12 cellular contexts compared by ENCODE assay signal in the genomic region with DNA sequence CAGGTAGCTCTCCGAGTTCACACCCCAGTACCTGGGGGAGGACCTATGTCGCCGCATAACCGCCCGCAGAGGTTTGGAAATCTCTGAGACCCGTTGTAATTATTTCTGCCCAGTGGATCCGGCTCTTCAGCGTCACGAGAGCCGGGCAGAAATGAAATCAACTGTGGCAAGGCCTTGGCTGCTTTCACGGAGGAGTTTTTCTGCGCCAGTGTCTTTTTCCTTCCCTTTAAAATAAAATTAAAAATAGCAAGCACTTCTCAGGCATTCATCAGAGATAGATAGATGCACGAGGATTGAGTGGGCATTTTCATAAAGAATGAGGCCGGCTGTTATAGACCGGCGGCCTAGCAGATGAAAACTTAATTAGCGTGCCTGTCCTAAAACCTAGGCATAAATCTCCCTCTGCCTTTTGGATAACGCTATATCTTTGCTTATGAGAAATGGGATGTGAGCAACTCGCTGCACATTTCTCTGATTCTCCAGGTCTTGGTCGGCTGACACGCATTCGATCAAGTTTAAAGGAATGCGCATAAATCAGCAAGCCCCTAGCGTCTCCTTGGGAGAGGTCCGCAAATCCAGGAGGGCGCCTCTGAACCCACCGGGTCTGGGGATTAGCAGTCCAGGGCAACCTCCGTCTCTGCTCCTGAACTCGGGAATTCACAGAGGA. TPM values are rescaled to one million over a fixed set of nuclear protein-coding genes. Genes with fewer than 3 reads are reported as not detected.
DNase-seq lines count a peak whose midpoint lies in the region; FAIRE-seq and TF ChIP-seq lines count a peak whose summit lies in the region.
"Had no signal": no experiment of that assay in that cellular context is flagged by ENCODE, and none has a peak within 500 bp of the region (broad histone marks: within the 10 kb centered on the region; RNA-seq: fewer than 3 reads in every experiment).

No MANE protein-coding gene starts in this region.

- H2BK20ac ChIP-seq in H1 (ENCODE audit: low read length) = no peak overlapping the region

- H4K8ac ChIP-seq in H1 (ENCODE audit: extremely low read depth, insufficient read depth, low read length) = no peak overlapping the region

- H3K9me3 Mint-ChIP-seq in HFFc6 = no peaks in the 10 kb centered on the region

- H3K14ac ChIP-seq in H1 (ENCODE audit: insufficient read length) = no peak overlapping the region

- H2BK120ac ChIP-seq in H1 (replicated peaks; ENCODE audit: low read depth, low read length) = no peak overlapping the region

- WGBS in H1 (ENCODE audit: extremely low coverage in 1 of 2, insufficient coverage in 1 of 2, insufficient read length in 1 of 2, insufficient replicate concordance in 2 of 2, low coverage in 1 of 2, low lambda C conversion rate in 2 of 2, missing lambda C conversion rate in 1 of 2), 2 experiments = 15% methylated on average over 28 of the region's 29 CpGs; no CpG with 5 or more reads in 1 of the 2 experiments
- WGBS in ovary, 3 donors = 20 to 33% (median 25%) methylated on average over 29 of the region's 29 CpGs

- H3K4me3 ChIP-seq in ACC112 (ENCODE audit: low read depth, low read length) (peak overlapping the region; percentile 69), H1 (ENCODE audit: extremely low read depth in 1 of 4, insufficient read depth in 2 of 4, low read depth in 3 of 4, low read length in 4 of 4) (no peak overlapping the region), ovary (peak overlapping the region; percentile 38), A673 (ENCODE audit: low read depth, low read length, poor library complexity, severe bottlenecking) (no peak overlapping the region)

- H2BK5ac ChIP-seq in H1 (ENCODE audit: low read depth, low read length) = no peak overlapping the region

- H3K27me3 Mint-ChIP-seq in HFFc6 (ENCODE audit: insufficient read depth) = peaks cover 2% of the 10 kb centered on the region

- H3K27ac ChIP-seq in ACC112 (ENCODE audit: low read depth, low read length) (no peak overlapping the region), H1 (ENCODE audit: low read depth, low read length) (no peak overlapping the region), ovary (no peak overlapping the region), A673 (ENCODE audit: low read depth, low read length, poor library complexity, severe bottlenecking) (no peak overlapping the region)

- DNase-seq in HFFc6 = no peak
- DNase-seq in H1 (ENCODE audit: low read depth in 1 of 2, low spot score in 2 of 2) = peak in 1 of 2 experiments; percentile 49
- no peak for DNase-seq in ovary
- no peak for DNase-seq in T-helper 1 cell
- DNase-seq in stimulated activated naive CD4-positive, alpha-beta T cell treated with Interleukin-2 at 50 U/mL for 16 hours (lab: John Stamatoyannopoulos, UW) = no peak
- DNase-seq in A673 (ENCODE audit: low spot score) = no peak
- no peak for DNase-seq in hippocampal formation (lab: John Stamatoyannopoulos, UW)
- DNase-seq: activated CD4-positive, alpha-beta T cell treated with anti-CD3 and anti-CD28 coated beads for 48 hours; Caco-2; stimulated activated CD4-positive, alpha-beta T cell treated with anti-CD3 and anti-CD28 coated beads, Interleukin-12 subunit alpha, Interleukin-12 subunit beta, amount 100 ng/mL, for 4 hours had no signal

- CTCF ChIA-PET in H1 (lab: Charles Lee; ENCODE audit: partially characterized antibody) = interaction anchor here (0.6 to 9.1 kb wide), 4 partner anchors 11 to 903 kb away, joined by 3 to 64 read pairs (median 15); no protein-coding TSS in a partner anchor
- CTCF ChIA-PET in A673 (lab: Charles Lee) = no interaction called here

- H3K18ac ChIP-seq in H1 (ENCODE audit: extremely low read depth, low read length) = no peak overlapping the region

- no peak overlapping the region for H3K4me2 ChIP-seq in H1 (ENCODE audit: insufficient read depth in 1 of 2, low read depth in 2 of 2, low read length in 2 of 2)

- intact Hi-C loops in ovary (cut with DNase I) (loop anchor here in 1 of 4 donors (10.0 kb wide), 1 partner anchor 581 kb away; no protein-coding TSS in a partner anchor), A673 (cut with micrococcal nuclease; ENCODE audit: unreplicated experiment) (no loop called here)

- peaks cover 54% of the 10 kb centered on the region for H3K36me3 Mint-ChIP-seq in HFFc6 (ENCODE audit: low read depth)

- H3K56ac ChIP-seq in H1 (replicated peaks; ENCODE audit: insufficient read length, low read depth, low read length) = no peak overlapping the region

- TF ChIP-seq POLR2A in H1 (IDR thresholded peaks at IDR 0.05; ENCODE audit: control extremely low read depth in 1 of 2, low read depth in 2 of 2, low read length in 2 of 2) (no peak), ovary (IDR thresholded peaks at IDR 0.05) (no peak)

- H3K23me2 ChIP-seq in H1 (ENCODE audit: low read depth, low read length) = no peaks in the 10 kb centered on the region

- no peaks in the 10 kb centered on the region for H3K4me1 ChIP-seq in ACC112 (ENCODE audit: control insufficient read depth, insufficient read depth, low read length, unreplicated experiment)
- H3K4me1 ChIP-seq in H1 (replicated peaks in 1 of 4; ENCODE audit: control insufficient read depth in 3 of 4, insufficient read depth in 4 of 4, low read length in 3 of 4) = peaks cover 0 to 10% (median 8%) of the 10 kb centered on the region in 4 experiments; a peak in 5 of 7 replicates
- peaks cover 2% of the 10 kb centered on the region for H3K4me1 ChIP-seq in ovary (ENCODE audit: insufficient read depth)
- no peaks in the 10 kb centered on the region for H3K4me1 ChIP-seq in A673 (ENCODE audit: insufficient read depth, low read length, poor library complexity, severe bottlenecking)
- H3K4me1 ChIP-seq: Caco-2 had no signal

- no TSS peak for BruUV-seq in A673 (replicated peaks; lab: Mats Ljungman, UMichigan)

- no peaks in the 10 kb centered on the region for H3K79me1 ChIP-seq in H1 (ENCODE audit: low read depth, low read length)

- H2BK15ac ChIP-seq in H1 (ENCODE audit: low read length) = no peak overlapping the region

- peak overlapping the region; percentile 96 for H3K27ac Mint-ChIP-seq in HFFc6

- no peak for TF ChIP-seq RAD21 in H1 (IDR thresholded peaks at IDR 0.05 in 1 of 2, conservative IDR thresholded peaks at IDR 0.05 in 1 of 2; ENCODE audit: low read depth in 2 of 2, low read length in 2 of 2)

- peak overlapping the region; percentile 93 for H3K4me3 Mint-ChIP-seq in HFFc6

- no peak overlapping the region for H2AK5ac ChIP-seq in H1 (ENCODE audit: low read depth, low read length)

- H3K79me2 ChIP-seq in ACC112 (ENCODE audit: control insufficient read depth, insufficient read depth, low read length, unreplicated experiment) (no peaks in the 10 kb centered on the region), H1 (ENCODE audit: control insufficient read depth in 1 of 2, insufficient read depth in 2 of 2, low read length in 2 of 2) (no peaks in the 10 kb centered on the region)

- H3K4me1 Mint-ChIP-seq in HFFc6 (ENCODE audit: low read depth) = peaks cover 70% of the 10 kb centered on the region

- TF ChIP-seq EP300 in H1 (IDR thresholded peaks at IDR 0.05; ENCODE audit: borderline replicate concordance in 1 of 2, low read depth in 2 of 2, low read length in 2 of 2) = no peak
- no peak for TF ChIP-seq EP300 in ovary (IDR thresholded peaks at IDR 0.05)

- TF ChIP-seq CTCF in HFFc6 (IDR thresholded peaks at IDR 0.05) (no peak), H1 (IDR thresholded peaks at IDR 0.05; ENCODE audit: control extremely low read depth in 1 of 3, insufficient read depth in 1 of 3, low read depth in 1 of 3, low read length in 3 of 3) (no peak), ovary (IDR thresholded peaks at IDR 0.05) (no peak), A673 (conservative IDR thresholded peaks at IDR 0.05; ENCODE audit: low read depth, low read length) (no peak)

- FAIRE-seq in H1 (lab: Jason Lieb, UNC) = no peak
- FAIRE-seq: colon had no signal

- H3K27me3 ChIP-seq in ACC112 (ENCODE audit: insufficient read depth, low read length) = peaks cover 98% of the 10 kb centered on the region
- H3K27me3 ChIP-seq in H1 (replicated peaks in 1 of 4; ENCODE audit: control insufficient read depth in 3 of 4, extremely low read depth in 1 of 4, insufficient read depth in 3 of 4, low read length in 3 of 4) = peaks cover 83 to 100% (median 95%) of the 10 kb centered on the region in 4 experiments
- peaks cover 14% of the 10 kb centered on the region for H3K27me3 ChIP-seq in ovary
- peaks cover 99% of the 10 kb centered on the region for H3K27me3 ChIP-seq in A673 (replicated peaks; ENCODE audit: insufficient read depth, low read depth, low read length, poor library complexity)

- H3K36me3 ChIP-seq in ACC112 (ENCODE audit: insufficient read depth, low read length) = no peaks in the 10 kb centered on the region
- H3K36me3 ChIP-seq in H1 (ENCODE audit: control insufficient read depth in 2 of 4, insufficient read depth in 4 of 4, low read length in 3 of 4) = peaks cover 0 to 13% (median 0%) of the 10 kb centered on the region in 4 experiments; a peak in 1 of 8 replicates
- H3K36me3 ChIP-seq in ovary = no peaks in the 10 kb centered on the region
- no peaks in the 10 kb centered on the region for H3K36me3 ChIP-seq in A673 (ENCODE audit: insufficient read depth, low read length, poor library complexity, severe bottlenecking)

- no peak overlapping the region for H2BK12ac ChIP-seq in H1 (ENCODE audit: low read depth, low read length)

- H4K20me1 ChIP-seq in H1 (replicated peaks in 1 of 2; ENCODE audit: control insufficient read depth in 1 of 2, insufficient read depth in 2 of 2, low read length in 2 of 2) = peaks cover 21 to 44% of the 10 kb centered on the region in 2 experiments

- no peak overlapping the region for H3K9ac ChIP-seq in H1 (replicated peaks in 1 of 4; ENCODE audit: extremely low read depth in 1 of 4, low read depth in 3 of 4, low read length in 3 of 4)

- POLR2A ChIA-PET in H1 (lab: Charles Lee; ENCODE audit: partially characterized antibody) (interaction anchor here (1.1 kb wide), 1 partner anchor 16 kb away, joined by 3 read pairs; no protein-coding TSS in a partner anchor), A673 (lab: Charles Lee; ENCODE audit: low non-redundant PET) (no interaction called here)

- no peak overlapping the region for H3K23ac ChIP-seq in H1 (ENCODE audit: insufficient read length)

- H4K5ac ChIP-seq in H1 (ENCODE audit: insufficient read length, low read depth, low read length) = no peak overlapping the region

- H3K4ac ChIP-seq in H1 (replicated peaks; ENCODE audit: insufficient read length, low read depth, low read length) = no peak overlapping the region

- H4K91ac ChIP-seq in H1 (replicated peaks; ENCODE audit: insufficient read length, low read length) = no peak overlapping the region

- H3K9me3 ChIP-seq in H1 (ENCODE audit: insufficient read depth in 2 of 2, low read depth in 1 of 2, low read length in 1 of 2) (peaks cover 0 to 3% of the 10 kb centered on the region in 2 experiments; a peak in 1 of 4 replicates), ovary (no peaks in the 10 kb centered on the region), A673 (ENCODE audit: low read depth, low read length, poor library complexity, severe bottlenecking) (no peaks in the 10 kb centered on the region)
- H3K9me3 ChIP-seq: Caco-2 had no signal

- H2AFZ ChIP-seq in ACC112 (ENCODE audit: low read length, unreplicated experiment) = peak overlapping the region; percentile 32
- H2AFZ ChIP-seq in H1 (ENCODE audit: low read length) = no peak overlapping the region

RNA-seq across cellular contexts. Expression of a gene that starts 6.4 kb away (rescaled TPM):
- total RNA-seq in HFFc6 (2021; fragmentation: NEBNext Ultra II Directional; extraction: Animal tissue kit (Norgen Biotek cat#: 25700)) = 10 to 100 TPM; 11.1 to 16.0 (median 13.1) TPM
- not detected in 2 replicates for total RNA-seq in H1 (2021; fragmentation: NEBNext Ultra II Directional; extraction: Animal tissue kit (Norgen Biotek cat#: 25700))
- not detected in 2 replicates for polyA plus RNA-seq in H1 (2011; rRNA removed)
- polyA plus RNA-seq in H1 (2011; cell fraction: cytosol; rRNA removed) = not detected
- polyA plus RNA-seq in H1 (2011; cell fraction: nucleus; rRNA removed) = not detected
- polyA plus RNA-seq in H1 (2012, experiment 1 of 2) = 0.07 TPM in 1 of 4 replicates, not detected in the others
- polyA plus RNA-seq in H1 (2012, experiment 2 of 2) = not detected
- not detected for polyA plus RNA-seq in H1 (2013, experiment 1 of 2)
- not detected for polyA plus RNA-seq in H1 (2013, experiment 2 of 2)
- not detected in 2 replicates for polyA minus RNA-seq in H1 (2011; rRNA and poly(A)+ RNA removed)
- not detected for polyA minus RNA-seq in H1 (2011; cell fraction: cytosol; rRNA and poly(A)+ RNA removed)
- not detected for polyA minus RNA-seq in H1 (2011; cell fraction: nucleus; rRNA and poly(A)+ RNA removed)
- not detected for total RNA-seq in ovary
- polyA plus RNA-seq in ovary = under 1 TPM in 1 of 2 donors, not detected in 1; 0.07 TPM
- not detected in 2 replicates for total RNA-seq in A673 (2021)

RNA-seq across cellular contexts. Expression of a gene that starts 8.4 kb away (rescaled TPM):
- total RNA-seq in HFFc6 (2021; fragmentation: NEBNext Ultra II Directional; extraction: Animal tissue kit (Norgen Biotek cat#: 25700)) = 10 to 100 TPM; 33.1 to 42.1 (median 39.1) TPM
- not detected in 2 replicates for total RNA-seq in H1 (2021; fragmentation: NEBNext Ultra II Directional; extraction: Animal tissue kit (Norgen Biotek cat#: 25700))
- not detected in 2 replicates for polyA plus RNA-seq in H1 (2011; rRNA removed)
- not detected for polyA plus RNA-seq in H1 (2011; cell fraction: cytosol; rRNA removed)
- not detected for polyA plus RNA-seq in H1 (2011; cell fraction: nucleus; rRNA removed)
- not detected in 4 replicates for polyA plus RNA-seq in H1 (2012, experiment 1 of 2)
- not detected for polyA plus RNA-seq in H1 (2012, experiment 2 of 2)
- polyA plus RNA-seq in H1 (2013, experiment 1 of 2) = not detected
- not detected for polyA plus RNA-seq in H1 (2013, experiment 2 of 2)
- not detected in 2 replicates for polyA minus RNA-seq in H1 (2011; rRNA and poly(A)+ RNA removed)
- polyA minus RNA-seq in H1 (2011; cell fraction: cytosol; rRNA and poly(A)+ RNA removed) = not detected
- polyA minus RNA-seq in H1 (2011; cell fraction: nucleus; rRNA and poly(A)+ RNA removed) = not detected
- total RNA-seq in ovary = 1 to 10 TPM in 3 of 7 donors, under 1 TPM in 1, not detected in 3; 0.23 to 2.0 (median 1.5) TPM
- under 1 TPM; 0.11 to 0.65 TPM for polyA plus RNA-seq in ovary
- total RNA-seq in A673 (2021) = not detected in 2 replicates

RNA-seq across cellular contexts. Expression of a gene that starts 19.3 kb away (rescaled TPM):
- 10 to 100 TPM; 38.9 to 43.5 (median 41.1) TPM for total RNA-seq in HFFc6 (2021; fragmentation: NEBNext Ultra II Directional; extraction: Animal tissue kit (Norgen Biotek cat#: 25700))
- total RNA-seq in H1 (2021; fragmentation: NEBNext Ultra II Directional; extraction: Animal tissue kit (Norgen Biotek cat#: 25700)) = not detected in 2 replicates
- polyA plus RNA-seq in H1 (2011; rRNA removed) (not detected in 2 replicates), ovary (1 to 10 TPM in 1 of 2 donors, under 1 TPM in 1; 0.34 to 2.8 TPM)
- polyA plus RNA-seq in H1 (2011; cell fraction: cytosol; rRNA removed) = not detected
- polyA plus RNA-seq in H1 (2011; cell fraction: nucleus; rRNA removed) = not detected
- polyA plus RNA-seq in H1 (2012, experiment 1 of 2) = not detected in 4 replicates
- not detected for polyA plus RNA-seq in H1 (2012, experiment 2 of 2)
- polyA plus RNA-seq in H1 (2013, experiment 1 of 2) = not detected
- not detected for polyA plus RNA-seq in H1 (2013, experiment 2 of 2)
- polyA minus RNA-seq in H1 (2011; rRNA and poly(A)+ RNA removed) = not detected in 2 replicates
- not detected for polyA minus RNA-seq in H1 (2011; cell fraction: cytosol; rRNA and poly(A)+ RNA removed)
- polyA minus RNA-seq in H1 (2011; cell fraction: nucleus; rRNA and poly(A)+ RNA removed) = not detected
- total RNA-seq in ovary (1 to 10 TPM in 3 of 7 donors, under 1 TPM in 3, not detected in 1; 0.25 to 2.0 (median 0.91) TPM), A673 (2021) (not detected in 2 replicates)

RNA-seq across cellular contexts. Expression of a gene that starts 28.1 kb away (rescaled TPM):
- total RNA-seq in HFFc6 (2021; fragmentation: NEBNext Ultra II Directional; extraction: Animal tissue kit (Norgen Biotek cat#: 25700)) = 10 to 100 TPM; 25.2 to 37.0 (median 26.7) TPM
- not detected in 2 replicates for total RNA-seq in H1 (2021; fragmentation: NEBNext Ultra II Directional; extraction: Animal tissue kit (Norgen Biotek cat#: 25700))
- polyA plus RNA-seq in H1 (2011; rRNA removed) = not detected in 2 replicates
- polyA plus RNA-seq in H1 (2011; cell fraction: cytosol; rRNA removed) = not detected
- polyA plus RNA-seq in H1 (2011; cell fraction: nucleus; rRNA removed) = not detected
- not detected in 4 replicates for polyA plus RNA-seq in H1 (2012, experiment 1 of 2)
- not detected for polyA plus RNA-seq in H1 (2012, experiment 2 of 2)
- not detected for polyA plus RNA-seq in H1 (2013, experiment 1 of 2)
- not detected for polyA plus RNA-seq in H1 (2013, experiment 2 of 2)
- polyA minus RNA-seq in H1 (2011; rRNA and poly(A)+ RNA removed) = not detected in 2 replicates
- not detected for polyA minus RNA-seq in H1 (2011; cell fraction: cytosol; rRNA and poly(A)+ RNA removed)
- not detected for polyA minus RNA-seq in H1 (2011; cell fraction: nucleus; rRNA and poly(A)+ RNA removed)
- total RNA-seq in ovary = 1 to 10 TPM in 1 of 7 donors, under 1 TPM in 5, not detected in 1; 0.12 to 1.0 (median 0.57) TPM
- 1 to 10 TPM in 1 of 2 donors, under 1 TPM in 1; 0.22 to 2.5 TPM for polyA plus RNA-seq in ovary
- not detected in 2 replicates for total RNA-seq in A673 (2021)

RNA-seq across cellular contexts. Expression of a gene that starts 37.0 kb away (rescaled TPM):
- total RNA-seq in HFFc6 (2021; fragmentation: NEBNext Ultra II Directional; extraction: Animal tissue kit (Norgen Biotek cat#: 25700)) = 1 to 10 TPM; 6.2 to 8.2 (median 6.8) TPM
- total RNA-seq in H1 (2021; fragmentation: NEBNext Ultra II Directional; extraction: Animal tissue kit (Norgen Biotek cat#: 25700)) = not detected in 2 replicates
- polyA plus RNA-seq in H1 (2011; rRNA removed) (0.03 TPM in 1 of 2 replicates, not detected in the other), ovary (1 to 10 TPM in 1 of 2 donors, under 1 TPM in 1; 0.53 to 4.1 TPM)
- not detected for polyA plus RNA-seq in H1 (2011; cell fraction: cytosol; rRNA removed)
- polyA plus RNA-seq in H1 (2011; cell fraction: nucleus; rRNA removed) = not detected
- not detected in 4 replicates for polyA plus RNA-seq in H1 (2012, experiment 1 of 2)
- not detected for polyA plus RNA-seq in H1 (2012, experiment 2 of 2)
- 0.02 TPM for polyA plus RNA-seq in H1 (2013, experiment 1 of 2)
- 0.02 TPM for polyA plus RNA-seq in H1 (2013, experiment 2 of 2)
- polyA minus RNA-seq in H1 (2011; rRNA and poly(A)+ RNA removed) = not detected in 2 replicates
- polyA minus RNA-seq in H1 (2011; cell fraction: cytosol; rRNA and poly(A)+ RNA removed) = not detected
- polyA minus RNA-seq in H1 (2011; cell fraction: nucleus; rRNA and poly(A)+ RNA removed) = not detected
- total RNA-seq in ovary (1 to 10 TPM in 3 of 7 donors, under 1 TPM in 4; 0.23 to 4.5 (median 0.75) TPM), A673 (2021) (0.56 and 1.5 TPM in 2 replicates)

Comparison
In these comparisons a context has a peak if more than half of its experiments do, and no peak if none do; other contexts are left out.
1. H3K4me3 ChIP-seq: peak in ACC112 (single experiment) and ovary (single experiment); none in H1 (0 of 4) and A673 (single experiment).
2. RNA of a gene that starts 6.4 kb away (total RNA-seq): 11.1 to 16.0 TPM in HFFc6; not detected in A673, not detected in H1 and not detected in ovary; every median in the first group is over 10 times any median in the second.
3. RNA of a gene that starts 8.4 kb away (total RNA-seq): 33.1 to 42.1 TPM in HFFc6; 0.23 to 2.0 TPM in ovary, not detected in H1 and not detected in A673; every median in the first group is over 10 times any median in the second.
4. RNA of a gene that starts 19.3 kb away (total RNA-seq): 38.9 to 43.5 TPM in HFFc6; 0.25 to 2.0 TPM in ovary, not detected in A673 and not detected in H1; every median in the first group is over 10 times any median in the second.